ENCODE assay signal across 1 cellular context in genomic region chr10:102868976-102869289, GRCh38.
TF ChIP-seq lines count a peak whose summit lies in the region.

No MANE protein-coding gene starts in this region.

TF ChIP-seq in IMR-90, 13 proteins besides CTCF, POLR2A, EP300 and RAD21:
- TF ChIP-seq, protein P1, sequence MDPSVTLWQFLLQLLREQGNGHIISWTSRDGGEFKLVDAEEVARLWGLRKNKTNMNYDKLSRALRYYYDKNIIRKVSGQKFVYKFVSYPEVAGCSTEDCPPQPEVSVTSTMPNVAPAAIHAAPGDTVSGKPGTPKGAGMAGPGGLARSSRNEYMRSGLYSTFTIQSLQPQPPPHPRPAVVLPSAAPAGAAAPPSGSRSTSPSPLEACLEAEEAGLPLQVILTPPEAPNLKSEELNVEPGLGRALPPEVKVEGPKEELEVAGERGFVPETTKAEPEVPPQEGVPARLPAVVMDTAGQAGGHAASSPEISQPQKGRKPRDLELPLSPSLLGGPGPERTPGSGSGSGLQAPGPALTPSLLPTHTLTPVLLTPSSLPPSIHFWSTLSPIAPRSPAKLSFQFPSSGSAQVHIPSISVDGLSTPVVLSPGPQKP (IDR thresholded peaks at IDR 0.05; ENCODE audit: borderline replicate concordance, low read depth, low read length), result no peak
- TF ChIP-seq RCOR1 (IDR thresholded peaks at IDR 0.05; ENCODE audit: insufficient replicate concordance, low read length) (no peak), BHLHE40 (IDR thresholded peaks at IDR 0.05; ENCODE audit: low read depth, low read length) (no peak), CEBPB (IDR thresholded peaks at IDR 0.05; ENCODE audit: low read depth, low read length) (no peak), CHD1 (IDR thresholded peaks at IDR 0.05; ENCODE audit: low read depth, low read length) (no peak)
